In the genomic region with DNA sequence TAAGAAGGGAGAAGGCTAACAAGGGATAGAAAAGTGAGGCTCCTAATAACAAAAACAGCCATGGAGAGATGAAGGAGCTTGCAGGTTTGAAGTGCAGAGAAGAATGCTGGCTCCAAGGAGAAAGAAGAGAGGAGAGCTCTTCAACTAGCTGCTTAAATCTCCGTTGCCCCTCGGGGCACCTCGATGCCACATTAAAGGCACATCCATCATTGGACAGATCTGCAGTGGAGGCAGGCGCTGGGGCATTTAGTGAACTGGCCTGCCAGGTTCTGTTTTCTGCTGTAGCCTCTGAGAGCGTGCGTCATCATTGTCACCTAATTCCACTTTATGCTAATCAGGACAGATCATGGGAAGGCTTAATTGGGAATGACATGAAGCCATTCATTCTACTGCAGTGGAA, we compare ENCODE assay signal across 28 cellular contexts.
"Had no signal": no experiment of that assay in that cellular context is flagged by ENCODE, and none has a peak within 500 bp of the region (broad histone marks: within the 10 kb centered on the region; RNA-seq: fewer than 3 reads in every experiment).

No MANE protein-coding gene starts in this region.

- H3K4me1 ChIP-seq: parathyroid adenoma, prostate gland, right lobe of liver, sigmoid colon, stomach, thyroid gland, tibial nerve, upper lobe of left lung, vagina had no signal

- H3K36me3 Mint-ChIP-seq: naive thymus-derived CD8-positive, alpha-beta T cell; natural killer cell treated with Interleukin-12 subunit alpha and Interleukin-12 subunit beta and Interleukin-15 and Interleukin-18, amount 100 ng/mL, for 72 hours; stimulated activated effector memory CD8-positive, alpha-beta T cell treated with anti-CD3 and anti-CD28 coated beads, Interleukin-12 subunit alpha, Interleukin-12 subunit beta, amount 100 ng/mL, for 72 hours; stimulated activated naive B cell treated with anti-CD40 and anti-IgM and Interleukin-4, amounts not matched to agents 10 μg/mL and 1 μg/mL and 100 μg/mL, for 72 hours had no signal

- H3K4me3 Mint-ChIP-seq: naive thymus-derived CD8-positive, alpha-beta T cell; natural killer cell treated with Interleukin-12 subunit alpha and Interleukin-12 subunit beta and Interleukin-15 and Interleukin-18, amount 100 ng/mL, for 72 hours; nephron progenitor cell; neural crest cell; stimulated activated effector memory CD8-positive, alpha-beta T cell treated with anti-CD3 and anti-CD28 coated beads, Interleukin-12 subunit alpha, Interleukin-12 subunit beta, amount 100 ng/mL, for 72 hours; stimulated activated naive B cell treated with anti-CD40 and anti-IgM and Interleukin-4, amounts not matched to agents 10 μg/mL and 1 μg/mL and 100 μg/mL, for 72 hours; stimulated activated naive CD8-positive, alpha-beta T cell treated with anti-CD3 and anti-CD28 coated beads, Interleukin-15, Interleukin-2, amounts not matched to agents 100 ng/mL and 50 ng/mL, for 24 hours had no signal

- H3K9me3 Mint-ChIP-seq: nephron progenitor cell, neural crest cell had no signal

- H2AFZ ChIP-seq: parathyroid adenoma had no signal

- H3K4me3 ChIP-seq: ovary, prostate gland, right lobe of liver, sigmoid colon, stomach, thoracic aorta, thyroid gland, tibial nerve, upper lobe of left lung, vagina had no signal

- H3K27ac ChIP-seq: ovary, parathyroid adenoma, prostate gland, right lobe of liver, sigmoid colon, stomach, thoracic aorta, thyroid gland, tibial nerve, upper lobe of left lung, vagina had no signal

- H3K27me3 ChIP-seq: ovary, right lobe of liver, sigmoid colon, stomach, thyroid gland, tibial nerve, upper lobe of left lung, vagina had no signal

- H3K36me3 ChIP-seq: ovary, prostate gland, right lobe of liver, sigmoid colon, stomach, thoracic aorta, thyroid gland, tibial nerve, upper lobe of left lung, vagina had no signal

- H3K27ac Mint-ChIP-seq: naive thymus-derived CD8-positive, alpha-beta T cell; natural killer cell treated with Interleukin-12 subunit alpha and Interleukin-12 subunit beta and Interleukin-15 and Interleukin-18, amount 100 ng/mL, for 72 hours; nephron progenitor cell; stimulated activated effector memory CD8-positive, alpha-beta T cell treated with anti-CD3 and anti-CD28 coated beads, Interleukin-12 subunit alpha, Interleukin-12 subunit beta, amount 100 ng/mL, for 72 hours; stimulated activated naive B cell treated with anti-CD40 and anti-IgM and Interleukin-4, amounts not matched to agents 10 μg/mL and 1 μg/mL and 100 μg/mL, for 72 hours; stimulated activated naive CD8-positive, alpha-beta T cell treated with anti-CD3 and anti-CD28 coated beads, Interleukin-15, Interleukin-2, amounts not matched to agents 100 ng/mL and 50 ng/mL, for 24 hours had no signal

- H3K79me2 ChIP-seq: parathyroid adenoma had no signal

- H3K27me3 Mint-ChIP-seq: naive thymus-derived CD8-positive, alpha-beta T cell; natural killer cell treated with Interleukin-12 subunit alpha and Interleukin-12 subunit beta and Interleukin-15 and Interleukin-18, amount 100 ng/mL, for 72 hours; stimulated activated naive B cell treated with anti-CD40 and anti-IgM and Interleukin-4, amounts not matched to agents 10 μg/mL and 1 μg/mL and 100 μg/mL, for 72 hours; stimulated activated naive CD8-positive, alpha-beta T cell treated with anti-CD3 and anti-CD28 coated beads, Interleukin-15, Interleukin-2, amounts not matched to agents 100 ng/mL and 50 ng/mL, for 24 hours had no signal

- DNase-seq: naive thymus-derived CD8-positive, alpha-beta T cell; nephron progenitor cell; occipital lobe; ovary; posterior cingulate gyrus; right cardiac atrium; right lobe of liver; sigmoid colon; small intestine; stimulated activated CD4-positive, alpha-beta T cell treated with anti-CD3 and anti-CD28 coated beads, Interleukin-15, amount 100 ng/mL, for 24 hours; stimulated activated CD4-positive, alpha-beta T cell treated with anti-CD3 and anti-CD28 coated beads, Interleukin-2, amount 100 ng/mL, for 24 hours; stimulated activated CD4-positive, alpha-beta T cell treated with anti-CD3 and anti-CD28 coated beads, Interleukin-2, amount 100 ng/mL, for 48 hours; stimulated activated CD4-positive, alpha-beta T cell treated with anti-CD3 and anti-CD28 coated beads, Interleukin-4, amount 100 ng/mL, for 24 hours; stimulated activated naive B cell treated with anti-CD40 and anti-IgM and Interleukin-4, amounts not matched to agents 10 μg/mL and 1 μg/mL and 100 μg/mL, for 72 hours; stimulated activated naive CD4-positive, alpha-beta T cell treated with Interleukin-2 at 50 U/mL for 16 hours; stomach; thyroid gland; trophoblast cell; upper lobe of left lung had no signal

- H3K9me3 ChIP-seq: ovary, prostate gland, right lobe of liver, sigmoid colon, stomach, thoracic aorta, thyroid gland, tibial nerve, upper lobe of left lung, vagina had no signal

- H3K9ac ChIP-seq: parathyroid adenoma had no signal

- H3K4me1 Mint-ChIP-seq: naive thymus-derived CD8-positive, alpha-beta T cell; stimulated activated effector memory CD8-positive, alpha-beta T cell treated with anti-CD3 and anti-CD28 coated beads, Interleukin-12 subunit alpha, Interleukin-12 subunit beta, amount 100 ng/mL, for 72 hours; stimulated activated naive B cell treated with anti-CD40 and anti-IgM and Interleukin-4, amounts not matched to agents 10 μg/mL and 1 μg/mL and 100 μg/mL, for 72 hours had no signal
